In genomic region chr17:38431343-38432145, GRCh38 we compare ENCODE assay signal across 18 cellular contexts. TPM values are rescaled to one million over a fixed set of nuclear protein-coding genes. Genes with fewer than 3 reads are reported as not detected.
DNase-seq lines count a peak whose midpoint lies in the region; ATAC-seq and TF ChIP-seq lines count a peak whose summit lies in the region.
"Had no signal": no experiment of that assay in that cellular context is flagged by ENCODE, and none has a peak within 500 bp of the region (broad histone marks: within the 10 kb centered on the region; RNA-seq: fewer than 3 reads in every experiment).

No MANE protein-coding gene starts in this region.

- H3K4me3 ChIP-seq in right atrium auricular region (no peak overlapping the region), endodermal cell (ENCODE audit: low read length) (no peak overlapping the region), uterus (no peak overlapping the region)
- H3K4me3 ChIP-seq: A549, adrenal gland had no signal

- H3K4me1 ChIP-seq in right atrium auricular region (peaks cover 0 to 70% of the 10 kb centered on the region in 2 donors), endodermal cell (ENCODE audit: control insufficient read depth, insufficient read depth, low read length) (no peaks in the 10 kb centered on the region), uterus (peaks cover 5 to 14% of the 10 kb centered on the region in 2 donors)

- H3K27me3 Mint-ChIP-seq in endodermal cell (ENCODE audit: insufficient read depth) (peaks cover 27% of the 10 kb centered on the region), nephron (ENCODE audit: low read depth) (no peaks in the 10 kb centered on the region)

- intact Hi-C loops in Right ventricle myocardium inferior (cut with DNase I), result no loop called here
- intact Hi-C loops in uterus (cut with DNase I; ENCODE audit: low total_unique reads), result no loop called here

- no peaks in the 10 kb centered on the region for H3K9me3 Mint-ChIP-seq in endodermal cell
- no peaks in the 10 kb centered on the region for H3K9me3 Mint-ChIP-seq in nephron
- H3K9me3 Mint-ChIP-seq: activated T-helper 2 cell treated with anti-CD3 and anti-CD28 coated beads, Interferon-gamma antibody, Interleukin-2, Interleukin-4, amounts not matched to agents 10 μg/mL and 5 μg/mL and 100 μg/mL, durations not matched to agents 14 hours and 24 hours and 36 hours; stimulated activated effector memory CD8-positive, alpha-beta T cell treated with anti-CD3 and anti-CD28 coated beads, Interleukin-12 subunit alpha, Interleukin-12 subunit beta, amount 100 ng/mL, for 72 hours had no signal

- POLR2A ChIA-PET in GM10248 (lab: Yijun Ruan, JAX), result no interaction called here

- DNase-seq in right atrium auricular region (ENCODE audit: low spot score), result no peak
- DNase-seq in Right ventricle myocardium inferior (ENCODE audit: missing footprints), result no peak
- peak; percentile 39 for DNase-seq in endodermal cell
- DNase-seq in uterus, result no peak
- DNase-seq in EL, result no peak
- DNase-seq in GM10248 (ENCODE audit: extremely low spot score), result no peak
- no peak for DNase-seq in NCI-H526 (lab: John Stamatoyannopoulos, UW)
- DNase-seq: activated CD4-positive, CD25-positive, alpha-beta regulatory T cell; kidney glomerular epithelial cell; SHP77; spleen; T-helper 2 cell had no signal

- H3K4me1 Mint-ChIP-seq in endodermal cell (peaks cover 4% of the 10 kb centered on the region), nephron (peaks cover 52% of the 10 kb centered on the region)

- no peak for TF ChIP-seq POLR2A in uterus (IDR thresholded peaks at IDR 0.05)

- peak overlapping the region; percentile 23 to 98 for H3K27ac ChIP-seq in right atrium auricular region
- no peak overlapping the region for H3K27ac ChIP-seq in endodermal cell (ENCODE audit: low read depth, low read length)
- H3K27ac ChIP-seq in uterus, result peak overlapping the region; percentile 96 to 97
- H3K27ac ChIP-seq: parathyroid adenoma had no signal

- CTCF ChIA-PET in GM10248 (lab: Yijun Ruan, JAX), result interaction anchor here (1.1 to 1.9 kb wide), 4 partner anchors 7 to 236 kb away, joined by 3 to 10 read pairs (median 6); no protein-coding TSS in a partner anchor

- H3K36me3 ChIP-seq in right atrium auricular region (no peaks in the 10 kb centered on the region), endodermal cell (ENCODE audit: control insufficient read depth, insufficient read depth, low read length) (no peaks in the 10 kb centered on the region), uterus (no peaks in the 10 kb centered on the region)
- H3K36me3 ChIP-seq: adrenal gland, spleen had no signal

- ATAC-seq in Right ventricle myocardium inferior, result no peak
- ATAC-seq: A549; stimulated activated effector memory CD8-positive, alpha-beta T cell treated with anti-CD3 and anti-CD28 coated beads, Interleukin-12 subunit alpha, Interleukin-12 subunit beta, amount 100 ng/mL, for 72 hours had no signal

- no peaks in the 10 kb centered on the region for H3K9me3 ChIP-seq in right atrium auricular region
- no peaks in the 10 kb centered on the region for H3K9me3 ChIP-seq in endodermal cell (ENCODE audit: control insufficient read depth, low read length)
- H3K9me3 ChIP-seq in uterus, result no peaks in the 10 kb centered on the region
- H3K9me3 ChIP-seq: A549, adrenal gland, spleen had no signal

- WGBS in endodermal cell (ENCODE audit: insufficient coverage in 1 of 2, insufficient read length in 1 of 2), 2 experiments, result 91% methylated on average over 9 to 10 of the region's 10 CpGs

- no peaks in the 10 kb centered on the region for H3K27me3 ChIP-seq in right atrium auricular region
- peaks cover 26% of the 10 kb centered on the region for H3K27me3 ChIP-seq in endodermal cell (ENCODE audit: control insufficient read depth, insufficient read depth, low read length, poor library complexity, severe bottlenecking)
- no peaks in the 10 kb centered on the region for H3K27me3 ChIP-seq in uterus
- H3K27me3 ChIP-seq: adrenal gland had no signal

- no peak overlapping the region for H3K9ac ChIP-seq in endodermal cell (ENCODE audit: extremely low read depth, low read length, poor library complexity, severe bottlenecking)
- H3K9ac ChIP-seq: parathyroid adenoma had no signal

- no peak for TF ChIP-seq CTCF in right atrium auricular region (IDR thresholded peaks at IDR 0.05)
- TF ChIP-seq CTCF in endodermal cell (conservative IDR thresholded peaks at IDR 0.05), result no peak
- no peak for TF ChIP-seq CTCF in nephron (IDR thresholded peaks at IDR 0.05; ENCODE audit: unreplicated experiment in 3 of 3)
- no peak for TF ChIP-seq CTCF in uterus (IDR thresholded peaks at IDR 0.05)
- no peak for TF ChIP-seq CTCF in GM10248 (IDR thresholded peaks at IDR 0.05; ENCODE audit: control extremely low read depth, extremely low read depth, low read depth, missing control alignments)

- H3K4me3 Mint-ChIP-seq in endodermal cell, result no peak overlapping the region
- H3K4me3 Mint-ChIP-seq in nephron, result peak overlapping the region; percentile 31 to 51 (median 48)
- H3K4me3 Mint-ChIP-seq: stimulated activated effector memory CD8-positive, alpha-beta T cell treated with anti-CD3 and anti-CD28 coated beads, Interleukin-12 subunit alpha, Interleukin-12 subunit beta, amount 100 ng/mL, for 72 hours had no signal

- no peak overlapping the region for H3K27ac Mint-ChIP-seq in endodermal cell
- H3K27ac Mint-ChIP-seq in nephron, result peak overlapping the region in 2 of 3 experiments; percentile 5 to 28
- H3K27ac Mint-ChIP-seq: activated T-helper 2 cell treated with anti-CD3 and anti-CD28 coated beads, Interferon-gamma antibody, Interleukin-2, Interleukin-4, amounts not matched to agents 10 μg/mL and 5 μg/mL and 100 μg/mL, durations not matched to agents 14 hours and 24 hours and 36 hours; stimulated activated effector memory CD8-positive, alpha-beta T cell treated with anti-CD3 and anti-CD28 coated beads, Interleukin-12 subunit alpha, Interleukin-12 subunit beta, amount 100 ng/mL, for 72 hours had no signal

- H3K36me3 Mint-ChIP-seq in endodermal cell (ENCODE audit: low read depth) (no peaks in the 10 kb centered on the region), nephron (ENCODE audit: low read depth) (no peaks in the 10 kb centered on the region)
- H3K36me3 Mint-ChIP-seq: stimulated activated effector memory CD8-positive, alpha-beta T cell treated with anti-CD3 and anti-CD28 coated beads, Interleukin-12 subunit alpha, Interleukin-12 subunit beta, amount 100 ng/mL, for 72 hours had no signal

RNA-seq across cellular contexts. Expression of gene ARHGAP23, which starts 3.3 kb away (rescaled TPM):
- 10 to 100 TPM; 59.9 to 95.6 TPM for total RNA-seq in right atrium auricular region
- total RNA-seq in Right ventricle myocardium inferior, result 67.5 TPM
- total RNA-seq in endodermal cell, result 10 to 100 TPM in 1 of 2 donors, 1 to 10 TPM in 1; 9.4 to 18.0 TPM
- polyA plus RNA-seq in endodermal cell (2013, experiment 1 of 2), result 22.0 TPM
- polyA plus RNA-seq in endodermal cell (2013, experiment 2 of 2), result 12.8 TPM
- total RNA-seq in uterus, result 100 to 1,000 TPM in 1 of 4 donors, 10 to 100 TPM in 1, 1 to 10 TPM in 2; 2.6 to 119 (median 15.2) TPM
